8 cellular contexts compared by ENCODE assay signal in the genomic region with DNA sequence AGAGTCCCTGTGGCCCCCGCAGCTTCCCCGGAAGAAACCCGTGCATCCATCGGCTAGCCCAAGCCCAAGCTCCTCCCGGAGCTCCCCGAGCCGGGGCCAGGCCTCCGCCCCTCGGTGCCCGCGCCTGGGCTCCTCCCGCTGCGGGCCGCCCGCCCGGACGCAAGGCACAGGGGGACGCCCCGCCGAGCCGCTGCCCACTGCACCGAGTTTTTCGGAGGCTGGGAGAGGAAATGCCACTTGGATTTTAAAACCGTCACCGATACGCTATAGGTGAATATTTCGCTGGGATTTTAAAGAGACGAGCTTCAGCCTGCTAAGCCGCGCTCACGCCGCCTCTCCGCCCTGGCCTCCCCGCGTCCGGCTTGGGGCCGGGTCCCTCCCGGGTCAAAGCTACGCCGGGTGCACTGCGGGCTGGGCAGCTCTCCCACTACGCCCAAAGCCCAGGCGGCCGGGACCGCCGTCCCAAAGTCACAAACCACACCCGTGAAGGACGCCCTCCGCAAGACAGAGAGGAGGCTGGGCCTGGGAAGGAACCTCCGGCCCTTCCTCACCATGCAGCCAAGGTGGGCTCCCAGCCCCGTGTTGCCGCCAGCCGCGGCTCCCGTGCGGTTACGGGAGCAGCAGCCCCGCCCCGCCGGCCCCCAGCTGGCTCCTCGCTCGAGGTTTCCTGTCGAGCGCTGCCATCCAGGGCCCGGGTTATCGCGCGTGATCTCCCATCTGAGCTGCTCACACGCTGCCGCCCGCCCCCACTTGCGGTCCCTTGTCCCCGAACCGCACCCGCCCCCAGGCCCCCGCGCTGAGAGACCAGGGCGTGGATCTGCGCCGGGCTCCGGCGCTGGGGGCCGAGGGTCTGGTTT.
DNase-seq lines count a peak whose midpoint lies in the region; ATAC-seq and TF ChIP-seq lines count a peak whose summit lies in the region.

No MANE protein-coding gene starts in this region.

- H3K4me3 ChIP-seq in adipocyte (ENCODE audit: low read length) (peak overlapping the region; percentile 91), psoas muscle (peak overlapping the region; percentile 81)

- peaks cover 6% of the 10 kb centered on the region for H3K4me1 ChIP-seq in adipocyte (ENCODE audit: control insufficient read depth, insufficient read depth, low read length)
- H3K4me1 ChIP-seq in psoas muscle, result peaks cover 5% of the 10 kb centered on the region

- H3K9me3 ChIP-seq in adipocyte (ENCODE audit: control insufficient read depth, low read length) (no peaks in the 10 kb centered on the region), psoas muscle (no peaks in the 10 kb centered on the region)

- peak; percentile 81 for DNase-seq in DMS 273 (lab: John Stamatoyannopoulos, UW; ENCODE audit: unreplicated experiment)
- peak; percentile 55 for DNase-seq in SW480 (ENCODE audit: low spot score)
- peak; percentile 70 for DNase-seq in adipocyte (ENCODE audit: low read depth)
- peak; percentile 78 for DNase-seq in left ventricle myocardium superior
- peak; percentile 73 to 83 for DNase-seq in psoas muscle
- DNase-seq in putamen (ENCODE audit: low spot score), result no peak

- TF ChIP-seq RAD21 in Ishikawa (IDR thresholded peaks at IDR 0.05; ENCODE audit: low read depth), result no peak

- intact Hi-C loops in left ventricle myocardium superior (cut with micrococcal nuclease) (no loop called here), psoas muscle (cut with DNase I) (loop anchor here in 1 of 2 donors (5.0 kb wide), 1 partner anchor 77 kb away; no protein-coding TSS in a partner anchor)

- H3K27ac ChIP-seq in psoas muscle, result peak overlapping the region; percentile 90

- H3K36me3 ChIP-seq in adipocyte (ENCODE audit: control insufficient read depth, insufficient read depth, low read length, severe bottlenecking) (no peaks in the 10 kb centered on the region), psoas muscle (ENCODE audit: insufficient read depth in 1 of 2, low read depth in 1 of 2) (no peaks in the 10 kb centered on the region)

- no peak for TF ChIP-seq CTCF in psoas muscle (IDR thresholded peaks at IDR 0.05)

- peak overlapping the region; percentile 88 for H3K9ac ChIP-seq in adipocyte (ENCODE audit: low read length)

- H3K27me3 ChIP-seq in adipocyte (replicated peaks; ENCODE audit: control insufficient read depth, insufficient read depth, low read length) (peaks cover 6% of the 10 kb centered on the region), psoas muscle (ENCODE audit: insufficient read depth in 3 of 3, low read length in 2 of 3) (no peaks in the 10 kb centered on the region)

- 0 to 1% (median 0%) methylated on average over 68 to 83 of the region's 83 CpGs for WGBS in psoas muscle, 3 donors

- peak; percentile 58 for ATAC-seq in GM21447 (IDR thresholded peaks at IDR 0.05; ENCODE audit: unreplicated experiment)
- peak; percentile 91 for ATAC-seq in left ventricle myocardium superior
- ATAC-seq in psoas muscle, result peak; percentile 84 to 88 (median 86)

- no peak for TF ChIP-seq EP300 in Ishikawa (IDR thresholded peaks at IDR 0.05; ENCODE audit: borderline replicate concordance)

TF ChIP-seq in Ishikawa, 13 proteins besides CTCF, POLR2A, EP300 and RAD21:
- TF ChIP-seq TCF12 (IDR thresholded peaks at IDR 0.05; ENCODE audit: low read depth) (no peak), ZBTB7A (IDR thresholded peaks at IDR 0.05; ENCODE audit: low read depth) (peak; percentile 90; the same call in 1 of the 2 replicates), TAF1 (IDR thresholded peaks at IDR 0.05; ENCODE audit: low read depth) (no peak; the same call in 1 of the 2 replicates), MAX (IDR thresholded peaks at IDR 0.05) (peak; percentile 29; the same call in 1 of the 2 replicates), EGR1 (IDR thresholded peaks at IDR 0.05) (no peak), CREB1 (IDR thresholded peaks at IDR 0.05; ENCODE audit: low read depth) (no peak), YY1 (IDR thresholded peaks at IDR 0.05; ENCODE audit: low read depth) (0 out of 2 replicates have a peak, but pooled peaks have one; percentile 29), TEAD4 (IDR thresholded peaks at IDR 0.05) (no peak)
